Comparison of ENCODE assay signal across 8 cellular contexts in genomic region chr12:64824500-64825142, GRCh38. TPM values are rescaled to one million over a fixed set of nuclear protein-coding genes. Genes with fewer than 3 reads are reported as not detected.
DNase-seq lines count a peak whose midpoint lies in the region; ATAC-seq and TF ChIP-seq lines count a peak whose summit lies in the region.

TBC1D30 (plus strand) TSS chr12:64824647; CDS start chr12:64824880, 233 bp downstream.

- no peak within 1 kb of the TSS for H3K27ac Mint-ChIP-seq in progenitor cell of endocrine pancreas

- H3K9ac ChIP-seq in adipocyte (ENCODE audit: low read length): no peak within 1 kb of the TSS

- peaks cover 12% of the 10 kb centered on the region for H3K9me3 ChIP-seq in adipocyte (ENCODE audit: control insufficient read depth, low read length)

- no peaks in the 10 kb centered on the region for H3K36me3 ChIP-seq in adipocyte (ENCODE audit: control insufficient read depth, insufficient read depth, low read length, severe bottlenecking)

- peaks cover 11% of the 10 kb centered on the region for H3K4me1 ChIP-seq in adipocyte (ENCODE audit: control insufficient read depth, insufficient read depth, low read length)

- H3K4me3 Mint-ChIP-seq in progenitor cell of endocrine pancreas (ENCODE audit: low read depth): peak within 1 kb of the TSS; percentile 65

- intact Hi-C loops in left ventricle myocardium superior (cut with micrococcal nuclease): no loop called here

- H3K4me1 Mint-ChIP-seq in progenitor cell of endocrine pancreas (ENCODE audit: low read depth): peaks cover 11% of the 10 kb centered on the region

- peaks cover 39% of the 10 kb centered on the region for H3K27me3 ChIP-seq in adipocyte (replicated peaks; ENCODE audit: control insufficient read depth, insufficient read depth, low read length)

- no peaks in the 10 kb centered on the region for H3K36me3 Mint-ChIP-seq in progenitor cell of endocrine pancreas (ENCODE audit: insufficient read depth)

- ATAC-seq in HG03135 (IDR thresholded peaks at IDR 0.05; ENCODE audit: unreplicated experiment): peak; percentile 53
- ATAC-seq in left ventricle myocardium superior: peak; percentile 82
- ATAC-seq in GM18909 (IDR thresholded peaks at IDR 0.05; ENCODE audit: poor library complexity, unreplicated experiment): no peak

- peaks cover 2% of the 10 kb centered on the region for H3K9me3 Mint-ChIP-seq in progenitor cell of endocrine pancreas (ENCODE audit: low read depth)

- peak; percentile 87 for DNase-seq in NCI-H82 (lab: John Stamatoyannopoulos, UW)
- peak; percentile 60 for DNase-seq in adipocyte (ENCODE audit: low read depth)
- peak; percentile 34 for DNase-seq in left ventricle myocardium superior
- DNase-seq in progenitor cell of endocrine pancreas (ENCODE audit: low spot score, unreplicated experiment): peak; percentile 14
- no peak for DNase-seq in NCI-H1048 (lab: John Stamatoyannopoulos, UW)

- peaks cover 66% of the 10 kb centered on the region for H3K27me3 Mint-ChIP-seq in progenitor cell of endocrine pancreas

- no peak for TF ChIP-seq CTCF in progenitor cell of endocrine pancreas (IDR thresholded peaks at IDR 0.05; ENCODE audit: unreplicated experiment)

- H3K4me3 ChIP-seq in GM08714 (ENCODE audit: low read length) (peak within 1 kb of the TSS; percentile 55; the same call in 1 of the 2 replicates), adipocyte (ENCODE audit: low read length) (peak within 1 kb of the TSS; percentile 80)

RNA-seq across cellular contexts. Expression of gene TBC1D30, which starts in this region (rescaled TPM):
- total RNA-seq in left ventricle myocardium superior (0.47 TPM), progenitor cell of endocrine pancreas (3.0 and 3.4 TPM in 2 replicates)

Comparison
In these comparisons a context has a peak if more than half of its experiments do, and no peak if none do; other contexts are left out.
1. Peak in DNase-seq and ATAC-seq in left ventricle myocardium superior; RNA of the gene not detected or under 1 TPM.